In the genomic region with DNA sequence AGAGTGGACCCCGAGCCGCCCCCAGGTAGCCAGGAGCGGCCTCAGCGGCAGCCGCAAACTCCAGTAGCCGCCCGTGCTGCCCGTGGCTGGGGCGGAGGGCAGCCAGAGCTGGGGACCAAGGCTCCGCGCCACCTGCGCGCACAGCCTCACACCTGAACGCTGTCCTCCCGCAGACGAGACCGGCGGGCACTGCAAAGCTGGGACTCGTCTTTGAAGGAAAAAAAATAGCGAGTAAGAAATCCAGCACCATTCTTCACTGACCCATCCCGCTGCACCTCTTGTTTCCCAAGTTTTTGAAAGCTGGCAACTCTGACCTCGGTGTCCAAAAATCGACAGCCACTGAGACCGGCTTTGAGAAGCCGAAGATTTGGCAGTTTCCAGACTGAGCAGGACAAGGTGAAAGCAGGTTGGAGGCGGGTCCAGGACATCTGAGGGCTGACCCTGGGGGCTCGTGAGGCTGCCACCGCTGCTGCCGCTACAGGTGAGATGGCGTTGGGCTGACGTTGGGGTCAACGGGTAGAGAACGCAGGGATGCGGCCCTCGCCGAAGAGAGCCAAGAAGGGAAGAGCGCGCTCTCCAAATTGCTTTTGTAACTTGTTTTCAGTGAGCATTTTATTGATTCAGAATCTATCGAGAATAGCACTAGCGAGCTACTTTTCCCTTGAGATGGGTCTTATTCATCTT, we compare ENCODE assay signal across 8 cellular contexts. TPM values are rescaled to one million over a fixed set of nuclear protein-coding genes. Genes with fewer than 3 reads are reported as not detected.
DNase-seq lines count a peak whose midpoint lies in the region; ATAC-seq and TF ChIP-seq lines count a peak whose summit lies in the region.

No MANE protein-coding gene starts in this region.

- peak overlapping the region; percentile 97 for H3K4me2 ChIP-seq in OCI-LY1 (ENCODE audit: low read length)

- CTCF ChIA-PET in HEK293T (lab: Yijun Ruan, JAX): no interaction called here

- 3 to 5% methylated on average over 33 to 40 of the region's 40 CpGs for WGBS in testis, 2 donors

- intact Hi-C loops in testis (cut with DNase I; ENCODE audit: low total_unique reads): no loop called here

- no peak overlapping the region for H2AFZ ChIP-seq in OCI-LY1 (ENCODE audit: low read length)

- TF ChIP-seq CTCF in OCI-LY1 (IDR thresholded peaks at IDR 0.05; ENCODE audit: low read length): no peak
- TF ChIP-seq CTCF in cardiac fibroblast (IDR thresholded peaks at IDR 0.05; ENCODE audit: low read depth, low read length): no peak
- no peak for TF ChIP-seq CTCF in testis (IDR thresholded peaks at IDR 0.05)

- TF ChIP-seq POLR2A in testis (IDR thresholded peaks at IDR 0.05) (no peak), erythroblast (IDR thresholded peaks at IDR 0.05; ENCODE audit: low read length) (no peak)

- H3K4me3 ChIP-seq in OCI-LY1 (ENCODE audit: low read depth, low read length, poor library complexity, severe bottlenecking): peak overlapping the region; percentile 86
- peak overlapping the region; percentile 71 to 86 for H3K4me3 ChIP-seq in cardiac fibroblast (replicated peaks in 1 of 2; ENCODE audit: low read depth in 2 of 2, low read length in 2 of 2)
- peak overlapping the region; percentile 62 to 65 for H3K4me3 ChIP-seq in testis

- H3K9me3 ChIP-seq in OCI-LY1 (ENCODE audit: low read length) (no peaks in the 10 kb centered on the region), testis (no peaks in the 10 kb centered on the region)

- peak; percentile 19 for ATAC-seq in GM18499 (IDR thresholded peaks at IDR 0.05; ENCODE audit: insufficient read depth, unreplicated experiment)

- H3K36me3 ChIP-seq in OCI-LY1 (ENCODE audit: insufficient read depth, low read length): peaks cover 13% of the 10 kb centered on the region
- no peaks in the 10 kb centered on the region for H3K36me3 ChIP-seq in testis (ENCODE audit: low read depth, missing control alignments)

- peaks cover 79% of the 10 kb centered on the region for H3K4me1 ChIP-seq in OCI-LY1 (ENCODE audit: insufficient read depth, low read length, severe bottlenecking)
- peaks cover 4% of the 10 kb centered on the region for H3K4me1 ChIP-seq in testis

- no peaks in the 10 kb centered on the region for H3F3A ChIP-seq in OCI-LY1 (ENCODE audit: insufficient read depth, low read length)

- H3K27ac ChIP-seq in OCI-LY1 (ENCODE audit: low read depth, low read length, poor library complexity, severe bottlenecking) (peak overlapping the region; percentile 81), testis (peak overlapping the region in 1 of 2 donors; percentile 54)

- H3K27me3 ChIP-seq in OCI-LY1 (ENCODE audit: insufficient read depth, low read length) (no peaks in the 10 kb centered on the region), testis (no peaks in the 10 kb centered on the region)

- DNase-seq in HEK293T (ENCODE audit: extremely low spot score) (no peak), cardiac fibroblast (ENCODE audit: low read depth in 2 of 2) (no peak), lung microvascular endothelial cell (ENCODE audit: low read depth in 2 of 2) (peak; percentile 17 to 32), testis (no peak), NCI-H226 (no peak), erythroblast (lab: John Stamatoyannopoulos, UW) (no peak)

- POLR2A ChIA-PET in HEK293T (lab: Yijun Ruan, JAX): interaction anchor here (1.3 kb wide), 1 partner anchor 11 kb away, joined by 3 read pairs; no protein-coding TSS in a partner anchor

- H3K9ac ChIP-seq in OCI-LY1 (ENCODE audit: low read length): peak overlapping the region; percentile 82

- H3K79me2 ChIP-seq in OCI-LY1 (ENCODE audit: insufficient read depth, low read length): peaks cover 50% of the 10 kb centered on the region

- H4K20me1 ChIP-seq in OCI-LY1 (ENCODE audit: insufficient read depth, low read length): no peaks in the 10 kb centered on the region

- H3K9me2 ChIP-seq in OCI-LY1 (ENCODE audit: low read depth, low read length): no peaks in the 10 kb centered on the region

TF ChIP-seq in HEK293T, 16 proteins besides CTCF, POLR2A, EP300 and RAD21:
- peak; percentile 45; the same call in 1 of the 2 replicates for TF ChIP-seq L3MBTL2 (conservative IDR thresholded peaks at IDR 0.05)
- TF ChIP-seq HDGF (IDR thresholded peaks at IDR 0.05; ENCODE audit: borderline replicate concordance): no peak
- TF ChIP-seq ARNT (IDR thresholded peaks at IDR 0.05): no peak
- TF ChIP-seq ELF4 (IDR thresholded peaks at IDR 0.05): no peak

RNA-seq across cellular contexts. Expression of a gene that starts 0.4 kb away (rescaled TPM):
- total RNA-seq in lung microvascular endothelial cell (5.2 and 7.6 TPM in 2 replicates), testis (10 to 100 TPM; 10.1 to 10.4 TPM)
- 8.7 TPM for polyA plus RNA-seq in testis (ENCODE audit: insufficient read depth, low read depth, low replicate concordance)

Comparison
In these comparisons a context has a peak if more than half of its experiments do, and no peak if none do; other contexts are left out.
1. DNase-seq: peak in lung microvascular endothelial cell (2 of 2); none in HEK293T (single experiment), cardiac fibroblast (0 of 2), testis (single experiment), NCI-H226 (single experiment) and erythroblast (0 of 2).
2. Peak in every context shown above with its lines, with median percentiles within 50 percentile points of each other: H3K4me3 ChIP-seq.